1 cellular context compared by ENCODE assay signal in the genomic region with DNA sequence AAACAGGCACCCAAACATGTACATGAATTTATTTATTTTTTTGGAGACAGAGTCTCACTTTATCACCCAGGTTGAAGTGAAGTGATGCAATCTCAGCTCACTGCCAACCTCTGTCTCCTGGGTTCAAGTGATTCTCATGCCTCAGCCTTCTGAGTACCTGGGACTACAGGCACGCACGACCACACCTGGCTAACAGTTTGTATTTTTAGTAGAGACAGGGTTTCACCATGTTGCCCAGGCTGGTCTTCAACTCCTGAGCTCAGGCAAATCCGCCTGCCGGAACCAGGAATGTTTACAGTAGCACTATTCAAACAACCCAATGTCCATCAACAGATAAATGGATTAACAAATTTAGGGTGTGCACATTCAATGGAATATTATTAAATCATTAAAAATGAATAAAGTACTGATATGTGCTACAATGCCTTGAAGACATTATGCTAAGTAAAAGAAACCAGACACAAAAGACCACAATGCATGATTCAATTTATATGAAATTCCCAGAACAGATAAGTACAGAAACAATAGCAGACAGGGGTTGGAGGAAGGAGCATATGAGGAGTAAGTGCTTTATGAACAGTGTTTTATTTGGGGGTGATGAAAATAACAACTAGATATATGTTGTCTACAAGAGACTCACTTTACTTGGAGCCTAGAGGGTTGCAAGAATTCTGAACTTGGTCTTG.
TF ChIP-seq lines count a peak whose summit lies in the region.

No MANE protein-coding gene starts in this region.

TF ChIP-seq in H1, 55 proteins besides CTCF, POLR2A, EP300 and RAD21:
- TF ChIP-seq GTF2F1 (IDR thresholded peaks at IDR 0.05; ENCODE audit: borderline replicate concordance, low read depth, low read length) (no peak), KDM5A (IDR thresholded peaks at IDR 0.05; ENCODE audit: low read length) (no peak)
- TF ChIP-seq, protein P1, sequence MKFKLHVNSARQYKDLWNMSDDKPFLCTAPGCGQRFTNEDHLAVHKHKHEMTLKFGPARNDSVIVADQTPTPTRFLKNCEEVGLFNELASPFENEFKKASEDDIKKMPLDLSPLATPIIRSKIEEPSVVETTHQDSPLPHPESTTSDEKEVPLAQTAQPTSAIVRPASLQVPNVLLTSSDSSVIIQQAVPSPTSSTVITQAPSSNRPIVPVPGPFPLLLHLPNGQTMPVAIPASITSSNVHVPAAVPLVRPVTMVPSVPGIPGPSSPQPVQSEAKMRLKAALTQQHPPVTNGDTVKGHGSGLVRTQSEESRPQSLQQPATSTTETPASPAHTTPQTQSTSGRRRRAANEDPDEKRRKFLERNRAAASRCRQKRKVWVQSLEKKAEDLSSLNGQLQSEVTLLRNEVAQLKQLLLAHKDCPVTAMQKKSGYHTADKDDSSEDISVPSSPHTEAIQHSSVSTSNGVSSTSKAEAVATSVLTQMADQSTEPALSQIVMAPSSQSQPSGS (IDR thresholded peaks at IDR 0.05; ENCODE audit: low read length): no peak
